35 cellular contexts compared by ENCODE assay signal in genomic region chr15:82134426-82134825, GRCh38.
"Had no signal": no experiment of that assay in that cellular context is flagged by ENCODE, and none has a peak within 500 bp of the region (broad histone marks: within the 10 kb centered on the region; RNA-seq: fewer than 3 reads in every experiment).

No MANE protein-coding gene starts in this region.

- H3K27ac ChIP-seq: ascending aorta, cardiac muscle cell, VCaP had no signal

- H3K4me1 ChIP-seq: ascending aorta had no signal

- H3K27me3 Mint-ChIP-seq: activated B cell treated with CpG ODN at 0.5 μM for 24 hours; activated CD4-positive, alpha-beta memory T cell treated with anti-CD3 and anti-CD28 coated beads for 36 hours; activated CD4-positive, alpha-beta T cell treated with anti-CD3 and anti-CD28 coated beads, Interleukin-2, amount 10 ng/mL, durations not matched to agents 24 days and 14 days; activated CD8-positive, alpha-beta memory T cell treated with anti-CD3 and anti-CD28 coated beads, Interleukin-2, amount 10 ng/mL, durations not matched to agents 7 days and 5 days; activated naive CD8-positive, alpha-beta T cell treated with anti-CD3 and anti-CD28 coated beads for 36 hours; activated T-cell treated with anti-CD3 and anti-CD28 coated beads, Interleukin-2, amount 50 U/mL, for 24 hours; brain; central memory CD8-positive, alpha-beta T cell had no signal

- H3K27ac Mint-ChIP-seq: activated B cell treated with CpG ODN at 0.5 μM for 24 hours; activated CD4-positive, alpha-beta memory T cell treated with anti-CD3 and anti-CD28 coated beads for 36 hours; activated CD4-positive, alpha-beta T cell treated with anti-CD3 and anti-CD28 coated beads, Interleukin-2, amount 10 ng/mL, durations not matched to agents 24 days and 14 days; activated CD8-positive, alpha-beta memory T cell treated with anti-CD3 and anti-CD28 coated beads, Interleukin-2, amount 10 ng/mL, durations not matched to agents 7 days and 5 days; activated CD8-positive, alpha-beta T cell treated with anti-CD3 and anti-CD28 coated beads, Interleukin-2, amount 10 ng/mL, durations not matched to agents 7 days and 5 days; activated naive CD4-positive, alpha-beta T cell treated with anti-CD3 and anti-CD28 coated beads for 36 hours; activated naive CD4-positive, alpha-beta T cell treated with anti-CD3 and anti-CD28 coated beads, Interleukin-2, amount 50 U/mL, for 72 hours; activated naive CD8-positive, alpha-beta T cell treated with anti-CD3 and anti-CD28 coated beads for 36 hours; activated T-cell treated with anti-CD3 and anti-CD28 coated beads, Interleukin-2, amount 50 U/mL, for 24 hours; activated T-helper 2 cell treated with anti-CD3 and anti-CD28 coated beads, Interferon-gamma antibody, Interleukin-2, Interleukin-4, amounts not matched to agents 10 μg/mL and 5 μg/mL and 100 μg/mL, durations not matched to agents 14 hours and 24 hours and 36 hours; T-helper 1 cell treated with Interleukin-12 subunit alpha and Interleukin-12 subunit beta and Interleukin-4 antibody, amounts not matched to agents 30 μg/mL and 1 μg/mL, for 36 hours; T-helper 2 cell treated with Interferon-gamma antibody and Interleukin-4, amounts not matched to agents 5 μg/mL and 100 μg/mL, for 36 hours had no signal

- FAIRE-seq: TTC549 had no signal

- DNase-seq: activated B cell treated with CpG ODN at 0.5 μM for 24 hours; activated CD4-positive, alpha-beta memory T cell treated with anti-CD3 and anti-CD28 coated beads for 36 hours; activated CD4-positive, alpha-beta T cell treated with anti-CD3 and anti-CD28 coated beads for 4 hours; activated CD4-positive, alpha-beta T cell treated with anti-CD3 and anti-CD28 coated beads, Interleukin-2, amount 10 ng/mL, durations not matched to agents 24 days and 14 days; activated CD4-positive, alpha-beta T cell treated with anti-CD3 and anti-CD28 coated beads, Interleukin-2, amount 50 U/mL, for 1 hour; activated CD4-positive, alpha-beta T cell treated with anti-CD3 and anti-CD28 coated beads, Interleukin-2, amount 50 U/mL, for 4 hours; activated CD4-positive, CD25-positive, alpha-beta regulatory T cell treated with anti-CD3 and anti-CD28 coated beads, Interleukin-2, amount 50 U/mL, for 72 hours; activated CD8-positive, alpha-beta memory T cell treated with anti-CD3 and anti-CD28 coated beads for 24 hours; activated CD8-positive, alpha-beta memory T cell treated with anti-CD3 and anti-CD28 coated beads, Interleukin-2, amount 10 ng/mL, durations not matched to agents 7 days and 5 days; activated CD8-positive, alpha-beta memory T cell treated with anti-CD3 and anti-CD28 coated beads, Interleukin-2, amount 50 U/mL, for 48 hours; activated CD8-positive, alpha-beta T cell treated with anti-CD3 and anti-CD28 coated beads, Interleukin-2, amount 10 ng/mL, durations not matched to agents 7 days and 5 days; activated effector memory CD4-positive, alpha-beta T cell treated with anti-CD3 and anti-CD28 coated beads, Interleukin-2, amount 50 U/mL, for 16 hours; activated gamma-delta T cell treated with Interleukin-2 at 50 U/mL for 16 hours; activated naive CD4-positive, alpha-beta T cell; activated naive CD4-positive, alpha-beta T cell treated with anti-CD3 and anti-CD28 coated beads for 36 hours; activated naive CD4-positive, alpha-beta T cell treated with anti-CD3 and anti-CD28 coated beads, Interleukin-2, amount 50 U/mL, for 16 hours; activated naive CD8-positive, alpha-beta T cell treated with anti-CD3 and anti-CD28 coated beads for 36 hours; activated T-cell treated with anti-CD3 and anti-CD28 coated beads, Interleukin-2, amount 50 U/mL, for 24 hours; activated T-cell treated with anti-CD3 and anti-CD28 coated beads, Interleukin-2, amount 50 U/mL, for 48 hours; amygdala; anterior cingulate cortex; caudate nucleus; cerebellar nuclear complex; T-helper 2 cell; T-helper 9 cell had no signal

- ATAC-seq: activated CD8-positive, alpha-beta memory T cell treated with anti-CD3 and anti-CD28 coated beads, Interleukin-2, amount 10 ng/mL, durations not matched to agents 7 days and 5 days; activated CD8-positive, alpha-beta T cell treated with anti-CD3 and anti-CD28 coated beads, Interleukin-2, amount 10 ng/mL, durations not matched to agents 7 days and 5 days; activated naive CD4-positive, alpha-beta T cell treated with anti-CD3 and anti-CD28 coated beads, Interleukin-2, amount 50 U/mL, for 72 hours had no signal

- H3K4me3 Mint-ChIP-seq: activated B cell treated with CpG ODN at 0.5 μM for 24 hours; activated CD4-positive, alpha-beta memory T cell treated with anti-CD3 and anti-CD28 coated beads for 36 hours; activated CD4-positive, alpha-beta T cell treated with anti-CD3 and anti-CD28 coated beads, Interleukin-2, amount 10 ng/mL, durations not matched to agents 24 days and 14 days; activated CD8-positive, alpha-beta memory T cell treated with anti-CD3 and anti-CD28 coated beads, Interleukin-2, amount 10 ng/mL, durations not matched to agents 7 days and 5 days; activated CD8-positive, alpha-beta T cell treated with anti-CD3 and anti-CD28 coated beads, Interleukin-2, amount 10 ng/mL, durations not matched to agents 7 days and 5 days; activated naive CD4-positive, alpha-beta T cell treated with anti-CD3 and anti-CD28 coated beads for 36 hours; activated naive CD8-positive, alpha-beta T cell treated with anti-CD3 and anti-CD28 coated beads for 36 hours; activated T-cell treated with anti-CD3 and anti-CD28 coated beads, Interleukin-2, amount 50 U/mL, for 24 hours; brain; central memory CD8-positive, alpha-beta T cell; T-helper 1 cell treated with Interleukin-12 subunit alpha and Interleukin-12 subunit beta and Interleukin-4 antibody, amounts not matched to agents 30 μg/mL and 1 μg/mL, for 36 hours; T-helper 2 cell treated with Interferon-gamma antibody and Interleukin-4, amounts not matched to agents 5 μg/mL and 100 μg/mL, for 36 hours had no signal

- H3K4me3 ChIP-seq: ascending aorta, cardiac muscle cell had no signal

- H3K9me3 Mint-ChIP-seq: activated B cell treated with CpG ODN at 0.5 μM for 24 hours; activated CD4-positive, alpha-beta memory T cell treated with anti-CD3 and anti-CD28 coated beads for 36 hours; activated CD4-positive, alpha-beta T cell treated with anti-CD3 and anti-CD28 coated beads, Interleukin-2, amount 10 ng/mL, durations not matched to agents 24 days and 14 days; activated naive CD4-positive, alpha-beta T cell treated with anti-CD3 and anti-CD28 coated beads for 36 hours; activated naive CD4-positive, alpha-beta T cell treated with anti-CD3 and anti-CD28 coated beads, Interleukin-2, amount 50 U/mL, for 72 hours; activated naive CD8-positive, alpha-beta T cell treated with anti-CD3 and anti-CD28 coated beads for 36 hours; activated T-cell treated with anti-CD3 and anti-CD28 coated beads, Interleukin-2, amount 50 U/mL, for 24 hours; activated T-helper 2 cell treated with anti-CD3 and anti-CD28 coated beads, Interferon-gamma antibody, Interleukin-2, Interleukin-4, amounts not matched to agents 10 μg/mL and 5 μg/mL and 100 μg/mL, durations not matched to agents 14 hours and 24 hours and 36 hours; brain; central memory CD8-positive, alpha-beta T cell; T-helper 1 cell treated with Interleukin-12 subunit alpha and Interleukin-12 subunit beta and Interleukin-4 antibody, amounts not matched to agents 30 μg/mL and 1 μg/mL, for 36 hours; T-helper 2 cell treated with Interferon-gamma antibody and Interleukin-4, amounts not matched to agents 5 μg/mL and 100 μg/mL, for 36 hours had no signal

- H3K4me1 Mint-ChIP-seq: activated B cell treated with CpG ODN at 0.5 μM for 24 hours; central memory CD8-positive, alpha-beta T cell had no signal

- H3K9me3 ChIP-seq: ascending aorta had no signal

- H3K27me3 ChIP-seq: ascending aorta, cardiac muscle cell had no signal
